Comparison of ENCODE assay signal across 10 cellular contexts in genomic region chr5:95824747-95825146, GRCh38. TPM values are rescaled to one million over a fixed set of nuclear protein-coding genes. Genes with fewer than 3 reads are reported as not detected.
A peak's percentile ranks its signal among the peaks of the same experiment; 100 is the strongest.
DNase-seq lines count a peak whose midpoint lies in the region; ATAC-seq and TF ChIP-seq lines count a peak whose summit lies in the region.
"Had no signal": no experiment of that assay in that cellular context is flagged by ENCODE, and none has a peak within 500 bp of the region (broad histone marks: within the 10 kb centered on the region; RNA-seq: fewer than 3 reads in every experiment).

No MANE protein-coding gene starts in this region.

- H3K36me3 Mint-ChIP-seq in CD8-positive, alpha-beta memory T cell: peaks cover 0 to 20% (median 0%) of the 10 kb centered on the region in 3 donors
- H3K36me3 Mint-ChIP-seq in endodermal cell (ENCODE audit: low read depth): no peaks in the 10 kb centered on the region

- intact Hi-C loops in psoas muscle (cut with DNase I): no loop called here

- H2AFZ ChIP-seq in OCI-LY1 (ENCODE audit: low read length): no peak overlapping the region

- no peak overlapping the region for H3K4me2 ChIP-seq in OCI-LY1 (ENCODE audit: low read length)

- TF ChIP-seq POLR2A in tibial nerve (IDR thresholded peaks at IDR 0.05): no peak

- H3K4me1 Mint-ChIP-seq in CD8-positive, alpha-beta memory T cell: peaks cover 43 to 54% (median 45%) of the 10 kb centered on the region in 3 donors
- H3K4me1 Mint-ChIP-seq in endodermal cell: peaks cover 40% of the 10 kb centered on the region

- H3K36me3 ChIP-seq in CD8-positive, alpha-beta memory T cell (ENCODE audit: insufficient read depth, low read length): no peaks in the 10 kb centered on the region
- no peaks in the 10 kb centered on the region for H3K36me3 ChIP-seq in OCI-LY1 (ENCODE audit: insufficient read depth, low read length)
- H3K36me3 ChIP-seq in endodermal cell (ENCODE audit: control insufficient read depth, insufficient read depth, low read length): no peaks in the 10 kb centered on the region
- peaks cover 0 to 17% of the 10 kb centered on the region in 2 donors for H3K36me3 ChIP-seq in psoas muscle (ENCODE audit: insufficient read depth in 1 of 2, low read depth in 1 of 2)
- H3K36me3 ChIP-seq in tibial nerve: no peaks in the 10 kb centered on the region
- H3K36me3 ChIP-seq: thoracic aorta had no signal

- no peaks in the 10 kb centered on the region for H3K27me3 ChIP-seq in CD8-positive, alpha-beta memory T cell (ENCODE audit: insufficient read depth, low read length, poor library complexity, severe bottlenecking)
- H3K27me3 ChIP-seq in OCI-LY1 (ENCODE audit: insufficient read depth, low read length) (no peaks in the 10 kb centered on the region), endodermal cell (ENCODE audit: control insufficient read depth, insufficient read depth, low read length, poor library complexity, severe bottlenecking) (no peaks in the 10 kb centered on the region), psoas muscle (ENCODE audit: insufficient read depth in 3 of 3, low read length in 2 of 3) (no peaks in the 10 kb centered on the region), tibial nerve (no peaks in the 10 kb centered on the region)
- H3K27me3 ChIP-seq: dorsolateral prefrontal cortex had no signal

- no peak for ATAC-seq in psoas muscle

- H3K9ac ChIP-seq in OCI-LY1 (ENCODE audit: low read length) (no peak overlapping the region), endodermal cell (ENCODE audit: extremely low read depth, low read length, poor library complexity, severe bottlenecking) (no peak overlapping the region)

- CTCF ChIA-PET in CD8-positive, alpha-beta memory T cell (lab: Charles Lee): interaction anchor here (1.0 to 10.2 kb wide), 5 partner anchors 13 to 44 kb away, joined by 4 to 105 read pairs (median 82); no protein-coding TSS in a partner anchor

- H3K27ac Mint-ChIP-seq in CD8-positive, alpha-beta memory T cell: peak overlapping the region; percentile 65 to 100 (median 94)
- H3K27ac Mint-ChIP-seq in endodermal cell: no peak overlapping the region

- peak overlapping the region; percentile 25 for H3K27ac ChIP-seq in CD8-positive, alpha-beta memory T cell (ENCODE audit: low read depth, low read length)
- H3K27ac ChIP-seq in OCI-LY1 (ENCODE audit: low read depth, low read length, poor library complexity, severe bottlenecking) (peak overlapping the region; percentile 83), endodermal cell (ENCODE audit: low read depth, low read length) (peak overlapping the region; percentile 58), psoas muscle (peak overlapping the region; percentile 95), tibial nerve (peak overlapping the region in 2 of 4 donors; percentile 86 to 90)

- POLR2A ChIA-PET in CD8-positive, alpha-beta memory T cell (lab: Charles Lee): interaction anchor here (3.9 to 7.1 kb wide), 2 partner anchors 10 to 16 kb away, joined by 18 to 72 read pairs; no protein-coding TSS in a partner anchor

- H3K79me2 ChIP-seq in OCI-LY1 (ENCODE audit: insufficient read depth, low read length): no peaks in the 10 kb centered on the region

- TF ChIP-seq CTCF in OCI-LY1 (IDR thresholded peaks at IDR 0.05; ENCODE audit: low read length) (no peak), endodermal cell (conservative IDR thresholded peaks at IDR 0.05) (no peak), psoas muscle (IDR thresholded peaks at IDR 0.05) (no peak), tibial nerve (IDR thresholded peaks at IDR 0.05) (no peak)

- H3K4me1 ChIP-seq in CD8-positive, alpha-beta memory T cell (ENCODE audit: insufficient read depth, low read length): peaks cover 33% of the 10 kb centered on the region
- H3K4me1 ChIP-seq in OCI-LY1 (ENCODE audit: insufficient read depth, low read length, severe bottlenecking) (peaks cover 47% of the 10 kb centered on the region), endodermal cell (ENCODE audit: control insufficient read depth, insufficient read depth, low read length) (peaks cover 13% of the 10 kb centered on the region), psoas muscle (peaks cover 32% of the 10 kb centered on the region), tibial nerve (peaks cover 0 to 37% (median 7%) of the 10 kb centered on the region in 4 donors)

- H3K27me3 Mint-ChIP-seq in CD8-positive, alpha-beta memory T cell: no peaks in the 10 kb centered on the region
- H3K27me3 Mint-ChIP-seq in endodermal cell (ENCODE audit: insufficient read depth): no peaks in the 10 kb centered on the region

- 83 to 90% methylated on average over 1 to 5 of the region's 5 CpGs for WGBS in endodermal cell (ENCODE audit: insufficient coverage in 1 of 2, insufficient read length in 1 of 2), 2 experiments
- whole genome bisulfite sequencing in psoas muscle, 3 donors: 90 to 94% (median 92%) methylated on average over 5 of the region's 5 CpGs
- 91 to 92% methylated on average over 5 of the region's 5 CpGs for WGBS in tibial nerve, 2 donors

- peak overlapping the region; percentile 96 for H3K4me3 ChIP-seq in CD8-positive, alpha-beta memory T cell (ENCODE audit: low read length)
- no peak overlapping the region for H3K4me3 ChIP-seq in OCI-LY1 (ENCODE audit: low read depth, low read length, poor library complexity, severe bottlenecking)
- peak overlapping the region; percentile 44 for H3K4me3 ChIP-seq in endodermal cell (ENCODE audit: low read length)
- H3K4me3 ChIP-seq in psoas muscle: no peak overlapping the region
- H3K4me3 ChIP-seq in tibial nerve: no peak overlapping the region

- DNase-seq in CD8-positive, alpha-beta memory T cell: no peak
- DNase-seq in endodermal cell: no peak
- DNase-seq in psoas muscle: no peak
- DNase-seq in tibial nerve (ENCODE audit: low spot score in 2 of 2): no peak
- DNase-seq in activated effector memory CD4-positive, alpha-beta T cell treated with anti-CD3 and anti-CD28 coated beads, Interleukin-2, amount 50 U/mL, for 16 hours: no peak
- no peak for DNase-seq in SW480 (ENCODE audit: low spot score)
- DNase-seq in NCI-H446 (lab: John Stamatoyannopoulos, UW): no peak
- DNase-seq: dorsolateral prefrontal cortex had no signal

- H4K20me1 ChIP-seq in OCI-LY1 (ENCODE audit: insufficient read depth, low read length): no peaks in the 10 kb centered on the region

- peak overlapping the region; percentile 97 to 100 (median 99) for H3K4me3 Mint-ChIP-seq in CD8-positive, alpha-beta memory T cell
- H3K4me3 Mint-ChIP-seq in endodermal cell: no peak overlapping the region

- H3F3A ChIP-seq in OCI-LY1 (ENCODE audit: insufficient read depth, low read length): no peaks in the 10 kb centered on the region

- H3K9me2 ChIP-seq in OCI-LY1 (ENCODE audit: low read depth, low read length): no peaks in the 10 kb centered on the region

- H3K9me3 ChIP-seq in CD8-positive, alpha-beta memory T cell (ENCODE audit: low read length): no peaks in the 10 kb centered on the region
- H3K9me3 ChIP-seq in OCI-LY1 (ENCODE audit: low read length) (no peaks in the 10 kb centered on the region), endodermal cell (ENCODE audit: control insufficient read depth, low read length) (no peaks in the 10 kb centered on the region), psoas muscle (no peaks in the 10 kb centered on the region), tibial nerve (no peaks in the 10 kb centered on the region)
- H3K9me3 ChIP-seq: thoracic aorta had no signal

- no peaks in the 10 kb centered on the region for H3K9me3 Mint-ChIP-seq in CD8-positive, alpha-beta memory T cell
- H3K9me3 Mint-ChIP-seq in endodermal cell: no peaks in the 10 kb centered on the region

- TF ChIP-seq EP300 in tibial nerve (IDR thresholded peaks at IDR 0.05): no peak

RNA-seq across cellular contexts. Expression of gene GLRX, which starts 2.2 kb away (rescaled TPM):
- total RNA-seq in CD8-positive, alpha-beta memory T cell: 10 to 100 TPM; 22.2 to 25.0 TPM
- 240 TPM for polyA plus RNA-seq in CD8-positive, alpha-beta memory T cell
- 10 to 100 TPM; 18.9 to 26.3 TPM for total RNA-seq in endodermal cell
- polyA plus RNA-seq in endodermal cell (2013, experiment 1 of 2): 33.6 TPM
- polyA plus RNA-seq in endodermal cell (2013, experiment 2 of 2): 34.9 TPM
- 100 to 1,000 TPM; 131 to 888 (median 651) TPM for total RNA-seq in psoas muscle
- polyA plus RNA-seq in psoas muscle: 1,000 to 10,000 TPM; 1,121 to 3,024 (median 1,342) TPM
- total RNA-seq in tibial nerve: 10 to 100 TPM; 15.3 to 72.0 (median 40.4) TPM

Comparison
In these comparisons a context has a peak if more than half of its experiments do, and no peak if none do; other contexts are left out.
1. H3K4me3 ChIP-seq: peak in CD8-positive, alpha-beta memory T cell (single experiment) and endodermal cell (single experiment); none in OCI-LY1 (single experiment), psoas muscle (single experiment) and tibial nerve (0 of 4).